ENCODE assay signal across 9 cellular contexts in genomic region chr4:25310066-25310824, GRCh38. TPM values are rescaled to one million over a fixed set of nuclear protein-coding genes. Genes with fewer than 3 reads are reported as not detected.
DNase-seq lines count a peak whose midpoint lies in the region; ATAC-seq and TF ChIP-seq lines count a peak whose summit lies in the region.
"Had no signal": no experiment of that assay in that cellular context is flagged by ENCODE, and none has a peak within 500 bp of the region (broad histone marks: within the 10 kb centered on the region; RNA-seq: fewer than 3 reads in every experiment).

No MANE protein-coding gene starts in this region.

- peak overlapping the region; percentile 27 for H3K27ac ChIP-seq in SU-DHL-6 (ENCODE audit: low read depth, low read length)

- peak overlapping the region; percentile 52 for H2AFZ ChIP-seq in SU-DHL-6 (ENCODE audit: low read depth, low read length, severe bottlenecking)

- H3K4me1 ChIP-seq in mucosa of descending colon (ENCODE audit: low read depth): peaks cover 6% of the 10 kb centered on the region

- no peaks in the 10 kb centered on the region for H4K20me1 ChIP-seq in SU-DHL-6 (ENCODE audit: low read depth, low read length)

- H3K36me3 ChIP-seq in SU-DHL-6 (ENCODE audit: low read length) (no peaks in the 10 kb centered on the region), mucosa of descending colon (ENCODE audit: low read depth) (no peaks in the 10 kb centered on the region)

- DNase-seq in GF-D8 (lab: John Stamatoyannopoulos, UW) (peak; percentile 53), mucosa of descending colon (no peak), left ventricle myocardium superior (no peak), GM19240 (ENCODE audit: insufficient read length, low spot score) (no peak)
- no peak for DNase-seq in stimulated activated CD4-positive, alpha-beta T cell treated with anti-CD3 and anti-CD28 coated beads, Interleukin-1b, Interleukin-23, amount 100 ng/mL, for 48 hours
- DNase-seq: COR-L47 had no signal

- peaks cover 9% of the 10 kb centered on the region for H3K79me2 ChIP-seq in SU-DHL-6 (ENCODE audit: insufficient read depth, low read length)

- H3K4me2 ChIP-seq in SU-DHL-6 (ENCODE audit: low read depth, low read length, poor library complexity, severe bottlenecking): peak overlapping the region; percentile 48

- no peaks in the 10 kb centered on the region for H3K27me3 ChIP-seq in SU-DHL-6 (ENCODE audit: low read length)

- TF ChIP-seq CTCF in SU-DHL-6 (IDR thresholded peaks at IDR 0.05; ENCODE audit: insufficient read depth, low read length, poor library complexity, severe bottlenecking) (no peak), mucosa of descending colon (IDR thresholded peaks at IDR 0.05) (no peak)

- no peaks in the 10 kb centered on the region for H3F3A ChIP-seq in SU-DHL-6 (ENCODE audit: insufficient read depth)

- no peaks in the 10 kb centered on the region for H3K9me2 ChIP-seq in SU-DHL-6 (replicated peaks; ENCODE audit: insufficient read depth, low read length)

- peak overlapping the region; percentile 20; the same call in 1 of the 2 replicates for H3K9ac ChIP-seq in SU-DHL-6 (ENCODE audit: low read length)

- H3K9me3 ChIP-seq in SU-DHL-6 (ENCODE audit: insufficient read depth, low read length): no peaks in the 10 kb centered on the region
- no peaks in the 10 kb centered on the region for H3K9me3 ChIP-seq in mucosa of descending colon

- intact Hi-C loops in mucosa of descending colon (cut with DNase I, micrococcal nuclease): no loop called here
- intact Hi-C loops in left ventricle myocardium superior (cut with micrococcal nuclease): no loop called here

- ATAC-seq in GM21367 (IDR thresholded peaks at IDR 0.05; ENCODE audit: unreplicated experiment) (peak; percentile 48), HG03175 (IDR thresholded peaks at IDR 0.05; ENCODE audit: unreplicated experiment) (peak; percentile 59), mucosa of descending colon (no peak), left ventricle myocardium superior (no peak)

- H3K4me3 ChIP-seq in SU-DHL-6 (ENCODE audit: insufficient read depth, low read length, poor library complexity, severe bottlenecking) (no peak overlapping the region), mucosa of descending colon (no peak overlapping the region)

RNA-seq across cellular contexts. Expression of gene ZCCHC4, which starts 2.3 kb away (rescaled TPM):
- total RNA-seq in mucosa of descending colon (10 to 100 TPM in 1 of 3 donors, 1 to 10 TPM in 2; 6.0 to 12.6 (median 9.2) TPM), left ventricle myocardium superior (9.8 TPM)

Comparison
In these comparisons a context has a peak if more than half of its experiments do, and no peak if none do; other contexts are left out.
1. ATAC-seq: peak in GM21367 (single experiment) and HG03175 (single experiment); none in mucosa of descending colon (single experiment) and left ventricle myocardium superior (single experiment).